ENCODE assay signal across 28 cellular contexts in the genomic region with DNA sequence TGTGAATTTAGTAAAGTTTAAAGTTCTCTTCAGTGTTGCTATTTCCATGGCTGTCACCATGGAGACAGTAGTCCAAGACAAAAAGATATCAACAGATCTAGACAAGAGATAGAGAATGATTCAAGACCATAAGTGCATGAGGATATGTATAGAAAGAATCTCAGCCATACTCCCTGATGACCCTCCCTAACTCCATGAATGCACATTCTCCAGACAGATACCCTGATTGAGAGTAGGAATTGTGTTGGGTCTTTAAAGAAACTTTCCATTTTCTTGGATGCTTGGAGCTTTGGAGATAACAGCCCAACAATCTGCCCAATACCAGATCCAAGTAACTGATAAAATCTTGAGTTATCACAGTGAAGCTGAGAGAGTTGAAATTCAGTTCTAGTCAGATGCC.
DNase-seq lines count a peak whose midpoint lies in the region; ATAC-seq, FAIRE-seq and TF ChIP-seq lines count a peak whose summit lies in the region.
"Had no signal": no experiment of that assay in that cellular context is flagged by ENCODE, and none has a peak within 500 bp of the region (broad histone marks: within the 10 kb centered on the region; RNA-seq: fewer than 3 reads in every experiment).

No MANE protein-coding gene starts in this region.

- no peaks in the 10 kb centered on the region for H3K27me3 ChIP-seq in mesenchymal stem cell (ENCODE audit: control insufficient read depth in 1 of 2, insufficient read depth in 1 of 2, low read length in 2 of 2)
- H3K27me3 ChIP-seq: BLaER1 treated with 17β-estradiol and CSF1 and Interleukin-3, amounts not matched to agents 10 nM and 100 nM had no signal

- no peak overlapping the region for H3K9ac ChIP-seq in mesenchymal stem cell (ENCODE audit: low read length)
- H3K9ac ChIP-seq: BLaER1 treated with 17β-estradiol and CSF1 and Interleukin-3, amounts not matched to agents 10 nM and 100 nM had no signal

- no peak overlapping the region for H2BK5ac ChIP-seq in mesenchymal stem cell (ENCODE audit: low read depth, low read length, poor library complexity, severe bottlenecking)

- no peak overlapping the region for H3K23ac ChIP-seq in mesenchymal stem cell (ENCODE audit: low read length in 2 of 2)

- H3K4me3 ChIP-seq in mesenchymal stem cell (ENCODE audit: insufficient read depth in 1 of 2, low read depth in 1 of 2, low read length in 2 of 2), result no peak overlapping the region
- H3K4me3 ChIP-seq: A549; BLaER1 treated with 17β-estradiol and CSF1 and Interleukin-3, amounts not matched to agents 10 nM and 100 nM; GM12878 had no signal

- no peak overlapping the region for H3K4me2 ChIP-seq in mesenchymal stem cell (ENCODE audit: low read length, poor library complexity, severe bottlenecking)
- H3K4me2 ChIP-seq: A549; BLaER1 treated with 17β-estradiol and CSF1 and Interleukin-3, amounts not matched to agents 10 nM and 100 nM had no signal

- H3K14ac ChIP-seq in mesenchymal stem cell (ENCODE audit: low read length in 2 of 2), result no peak overlapping the region

- H3K36me3 Mint-ChIP-seq in nephron progenitor cell (ENCODE audit: low read depth) (no peaks in the 10 kb centered on the region), T-cell (no peaks in the 10 kb centered on the region)
- H3K36me3 Mint-ChIP-seq: CD8-positive, alpha-beta T cell had no signal

- H3K27ac Mint-ChIP-seq in nephron progenitor cell (peak overlapping the region; percentile 17), T-cell (no peak overlapping the region)
- H3K27ac Mint-ChIP-seq: B cell; CD4-positive, alpha-beta T cell; CD8-positive, alpha-beta T cell had no signal

- H3K9me3 Mint-ChIP-seq in nephron progenitor cell (no peaks in the 10 kb centered on the region), T-cell (peaks cover 0 to 17% (median 3%) of the 10 kb centered on the region in 3 donors)

- no peaks in the 10 kb centered on the region for H3K27me3 Mint-ChIP-seq in nephron progenitor cell (ENCODE audit: low read depth, poor library complexity)
- H3K27me3 Mint-ChIP-seq in T-cell, result no peaks in the 10 kb centered on the region
- H3K27me3 Mint-ChIP-seq: B cell; CD4-positive, alpha-beta T cell had no signal

- no peaks in the 10 kb centered on the region for H3K79me1 ChIP-seq in mesenchymal stem cell (replicated peaks; ENCODE audit: low read length, poor library complexity, severe bottlenecking)

- no peak for ATAC-seq in HG03342 (IDR thresholded peaks at IDR 0.05; ENCODE audit: unreplicated experiment)
- ATAC-seq in T-cell (replicated peaks in 1 of 4), result no peak
- ATAC-seq: A549; CD8-positive, alpha-beta T cell; GM12878 had no signal

- no peak overlapping the region for H4K8ac ChIP-seq in mesenchymal stem cell (ENCODE audit: low read length)

- H3K4me1 Mint-ChIP-seq in nephron progenitor cell (no peaks in the 10 kb centered on the region), T-cell (no peaks in the 10 kb centered on the region)
- H3K4me1 Mint-ChIP-seq: B cell had no signal

- DNase-seq in D721Med (ENCODE audit: insufficient read length, low spot score), result no peak
- peak; percentile 57 for DNase-seq in SK-N-DZ (ENCODE audit: low spot score)
- DNase-seq in mesenchymal stem cell, result peak; percentile 26
- DNase-seq in nephron progenitor cell, result no peak
- no peak for DNase-seq in GM20000 (ENCODE audit: low spot score)
- no peak for DNase-seq in stimulated activated CD4-positive, alpha-beta T cell treated with anti-CD3 and anti-CD28 coated beads, Interleukin-2, amount 100 ng/mL, for 24 hours
- no peak for DNase-seq in T-cell
- DNase-seq: AML-193; Caco-2; Calu3; CD4-positive, alpha-beta T cell; CD8-positive, alpha-beta T cell; DMS 273 treated with DMSO at 0.1 percent for 48 hours; DMS153; DMS53; DMS79; DND-41; EL; GDM1 had no signal

- H2BK15ac ChIP-seq in mesenchymal stem cell (ENCODE audit: low read depth, poor library complexity, severe bottlenecking), result no peak overlapping the region

- H2BK12ac ChIP-seq in mesenchymal stem cell (ENCODE audit: low read length in 2 of 2), result no peak overlapping the region

- H2AFZ ChIP-seq in mesenchymal stem cell (ENCODE audit: low read depth, low read length), result no peak overlapping the region

- no peak overlapping the region for H2AK5ac ChIP-seq in mesenchymal stem cell (ENCODE audit: low read length, severe bottlenecking)

- H3K4me3 Mint-ChIP-seq in nephron progenitor cell (no peak overlapping the region), T-cell (no peak overlapping the region)
- H3K4me3 Mint-ChIP-seq: B cell; CD4-positive, alpha-beta T cell; CD8-positive, alpha-beta T cell had no signal

- POLR2A ChIA-PET in T-cell (lab: Charles Lee), result no interaction called here

- H4K91ac ChIP-seq in mesenchymal stem cell (ENCODE audit: low read length), result no peak overlapping the region

- no peak overlapping the region for H3K4ac ChIP-seq in mesenchymal stem cell (ENCODE audit: low read depth in 1 of 2, low read length in 2 of 2)

- H3K9me3 ChIP-seq in mesenchymal stem cell (ENCODE audit: control insufficient read depth, low read length), result no peaks in the 10 kb centered on the region
- H3K9me3 ChIP-seq: A549; BLaER1 treated with 17β-estradiol and CSF1 and Interleukin-3, amounts not matched to agents 10 nM and 100 nM; Caco-2 had no signal

- H3K27ac ChIP-seq in mesenchymal stem cell (ENCODE audit: low read length, poor library complexity, severe bottlenecking), result no peak overlapping the region
- H3K27ac ChIP-seq: 22Rv1; A549; BLaER1 treated with 17β-estradiol and CSF1 and Interleukin-3, amounts not matched to agents 10 nM and 100 nM; C4-2B had no signal

- CTCF ChIA-PET in T-cell (lab: Charles Lee), result no interaction called here

- no peaks in the 10 kb centered on the region for H3K36me3 ChIP-seq in mesenchymal stem cell (ENCODE audit: control insufficient read depth in 1 of 2, insufficient read depth in 2 of 2, low read depth in 1 of 2, low read length in 2 of 2)
- H3K36me3 ChIP-seq: BLaER1 treated with 17β-estradiol and CSF1 and Interleukin-3, amounts not matched to agents 10 nM and 100 nM had no signal

- no peak overlapping the region for H3K18ac ChIP-seq in mesenchymal stem cell (ENCODE audit: low read depth in 1 of 2, low read length in 2 of 2)

- TF ChIP-seq CTCF in D721Med (IDR thresholded peaks at IDR 0.05; ENCODE audit: insufficient read depth, missing control alignments) (no peak), nephron progenitor cell (IDR thresholded peaks at IDR 0.05) (no peak), GM20000 (IDR thresholded peaks at IDR 0.05; ENCODE audit: extremely low read depth, missing control alignments) (no peak)

- FAIRE-seq in D721Med (lab: Jason Lieb, UNC), result peak; percentile 41
- FAIRE-seq: A549, GM12878, GM12892, GM18507 had no signal

- H3K4me1 ChIP-seq in mesenchymal stem cell (ENCODE audit: control insufficient read depth, insufficient read depth, low read depth, low read length), result no peaks in the 10 kb centered on the region
- H3K4me1 ChIP-seq: A549, Caco-2 had no signal

- no peak overlapping the region for H2BK120ac ChIP-seq in mesenchymal stem cell (ENCODE audit: low read depth, low read length)

Comparison
In these comparisons a context has a peak if more than half of its experiments do, and no peak if none do; other contexts are left out.
1. DNase-seq: peak in SK-N-DZ (single experiment) and mesenchymal stem cell (single experiment); none in D721Med (single experiment), nephron progenitor cell (single experiment), GM20000 (single experiment), stimulated activated CD4-positive, alpha-beta T cell treated with anti-CD3 and anti-CD28 coated beads, Interleukin-2, amount 100 ng/mL, for 24 hours (0 of 2) and T-cell (0 of 34).